ENCODE assay signal across 12 cellular contexts in the genomic region with DNA sequence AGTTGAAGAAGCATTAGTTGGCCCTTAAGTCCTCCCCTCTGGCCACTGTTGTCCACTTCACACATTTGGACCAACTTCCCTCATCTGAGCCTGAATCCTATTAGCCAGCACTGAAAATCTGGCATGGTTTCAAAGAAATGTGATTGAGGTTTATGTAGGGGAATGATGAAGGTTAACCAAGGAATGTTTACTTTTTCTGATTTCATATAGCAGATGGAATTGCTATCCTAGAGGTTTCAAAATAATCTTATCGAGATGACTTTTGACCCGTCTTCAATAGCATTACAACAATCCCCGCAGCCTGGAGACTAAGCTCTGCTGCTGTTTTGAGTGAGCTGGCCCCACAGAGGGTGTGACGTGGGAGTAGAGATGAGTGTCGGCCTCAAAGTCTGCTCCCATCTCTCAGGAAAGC. TPM values are rescaled to one million over a fixed set of nuclear protein-coding genes. Genes with fewer than 3 reads are reported as not detected.
DNase-seq lines count a peak whose midpoint lies in the region; ATAC-seq and TF ChIP-seq lines count a peak whose summit lies in the region.
"Had no signal": no experiment of that assay in that cellular context is flagged by ENCODE, and none has a peak within 500 bp of the region (broad histone marks: within the 10 kb centered on the region; RNA-seq: fewer than 3 reads in every experiment).

No MANE protein-coding gene starts in this region.

- 49% methylated on average over 5 of the region's 5 CpGs for WGBS in esophagus muscularis mucosa

- H3K4me1 ChIP-seq in Peyer's patch (peaks cover 0 to 66% (median 4%) of the 10 kb centered on the region in 4 donors), esophagus muscularis mucosa (peaks cover 37 to 99% (median 98%) of the 10 kb centered on the region in 4 donors)

- H3K9me3 ChIP-seq in Peyer's patch (no peaks in the 10 kb centered on the region), esophagus muscularis mucosa (no peaks in the 10 kb centered on the region)

- TF ChIP-seq CTCF in C4-2B (conservative IDR thresholded peaks at IDR 0.05) (no peak), Peyer's patch (IDR thresholded peaks at IDR 0.05) (no peak), esophagus muscularis mucosa (IDR thresholded peaks at IDR 0.05) (no peak), CD14-positive monocyte (IDR thresholded peaks at IDR 0.05) (no peak)

- H3K27me3 Mint-ChIP-seq in CD14-positive monocyte (ENCODE audit: low read depth in 3 of 3), result peaks cover 0 to 3% (median 0%) of the 10 kb centered on the region in 3 donors
- H3K27me3 Mint-ChIP-seq: stimulated activated naive B cell treated with anti-CD40 and anti-IgM and Interleukin-4, amounts not matched to agents 10 μg/mL and 1 μg/mL and 100 μg/mL, for 72 hours had no signal

- no peak overlapping the region for H3K4me3 Mint-ChIP-seq in CD14-positive monocyte
- H3K4me3 Mint-ChIP-seq: CD4-positive, CD25-positive, alpha-beta regulatory T cell; stimulated activated naive B cell treated with anti-CD40 and anti-IgM and Interleukin-4, amounts not matched to agents 10 μg/mL and 1 μg/mL and 100 μg/mL, for 72 hours had no signal

- H3K36me3 ChIP-seq in Peyer's patch (no peaks in the 10 kb centered on the region), esophagus muscularis mucosa (no peaks in the 10 kb centered on the region)

- no peaks in the 10 kb centered on the region for H3K27me3 ChIP-seq in Peyer's patch
- no peaks in the 10 kb centered on the region for H3K27me3 ChIP-seq in esophagus muscularis mucosa

- no peaks in the 10 kb centered on the region for H3K36me3 Mint-ChIP-seq in CD14-positive monocyte
- H3K36me3 Mint-ChIP-seq: CD4-positive, CD25-positive, alpha-beta regulatory T cell; stimulated activated naive B cell treated with anti-CD40 and anti-IgM and Interleukin-4, amounts not matched to agents 10 μg/mL and 1 μg/mL and 100 μg/mL, for 72 hours had no signal

- H3K27ac Mint-ChIP-seq in CD14-positive monocyte, result no peak overlapping the region
- H3K27ac Mint-ChIP-seq: CD4-positive, CD25-positive, alpha-beta regulatory T cell; stimulated activated naive B cell treated with anti-CD40 and anti-IgM and Interleukin-4, amounts not matched to agents 10 μg/mL and 1 μg/mL and 100 μg/mL, for 72 hours had no signal

- peak in 1 of 3 donors; percentile 74 for DNase-seq in Peyer's patch
- no peak for DNase-seq in esophagus muscularis mucosa (ENCODE audit: extremely low spot score)
- peak; percentile 52 for DNase-seq in mucosa of gallbladder (ENCODE audit: low spot score)
- DNase-seq in activated T-cell treated with anti-CD3 and anti-CD28 coated beads, Interleukin-2, amount 50 U/mL, for 48 hours, result no peak
- DNase-seq in CD14-positive monocyte (ENCODE audit: low spot score), result no peak
- no peak for DNase-seq in COR-L47 (lab: John Stamatoyannopoulos, UW)
- no peak for DNase-seq in stimulated activated naive CD8-positive, alpha-beta T cell treated with anti-CD3 and anti-CD28 coated beads, Interleukin-15, Interleukin-2, amounts not matched to agents 100 U/mL and 50 U/mL, for 24 hours
- DNase-seq: CD4-positive, CD25-positive, alpha-beta regulatory T cell; cerebellar nuclear complex; stimulated activated naive B cell treated with anti-CD40 and anti-IgM and Interleukin-4, amounts not matched to agents 10 μg/mL and 1 μg/mL and 100 μg/mL, for 72 hours had no signal

- H3K4me3 ChIP-seq in Peyer's patch (no peak overlapping the region), esophagus muscularis mucosa (no peak overlapping the region)
- H3K4me3 ChIP-seq: skin epidermis had no signal

- no peak for ATAC-seq in stimulated activated naive CD8-positive, alpha-beta T cell treated with anti-CD3 and anti-CD28 coated beads, Interleukin-15, Interleukin-2, amounts not matched to agents 100 U/mL and 50 U/mL, for 24 hours
- ATAC-seq: stimulated activated naive B cell treated with anti-CD40 and anti-IgM and Interleukin-4, amounts not matched to agents 10 μg/mL and 1 μg/mL and 100 μg/mL, for 72 hours had no signal

- intact Hi-C loops in esophagus muscularis mucosa (cut with DNase I), result no loop called here
- intact Hi-C loops in CD14-positive monocyte (cut with micrococcal nuclease), result no loop called here

- TF ChIP-seq POLR2A in Peyer's patch (IDR thresholded peaks at IDR 0.05), result no peak
- TF ChIP-seq POLR2A in esophagus muscularis mucosa (IDR thresholded peaks at IDR 0.05; ENCODE audit: low read depth), result no peak

- H3K4me1 Mint-ChIP-seq in CD14-positive monocyte, result no peaks in the 10 kb centered on the region
- H3K4me1 Mint-ChIP-seq: CD4-positive, CD25-positive, alpha-beta regulatory T cell; stimulated activated naive B cell treated with anti-CD40 and anti-IgM and Interleukin-4, amounts not matched to agents 10 μg/mL and 1 μg/mL and 100 μg/mL, for 72 hours had no signal

- no peaks in the 10 kb centered on the region for H3K9me3 Mint-ChIP-seq in CD14-positive monocyte
- H3K9me3 Mint-ChIP-seq: stimulated activated naive B cell treated with anti-CD40 and anti-IgM and Interleukin-4, amounts not matched to agents 10 μg/mL and 1 μg/mL and 100 μg/mL, for 72 hours had no signal

- H3K27ac ChIP-seq in C4-2B, result peak overlapping the region; percentile 47; the same call in 1 of the 2 replicates
- peak overlapping the region in 3 of 4 donors; percentile 30 to 69 (median 67) for H3K27ac ChIP-seq in Peyer's patch
- H3K27ac ChIP-seq in esophagus muscularis mucosa (replicated peaks in 1 of 4), result peak overlapping the region; percentile 85 to 90 (median 87)

- TF ChIP-seq EP300 in esophagus muscularis mucosa (IDR thresholded peaks at IDR 0.05), result no peak

RNA-seq across cellular contexts. Expression of a gene that starts 51.9 kb away (rescaled TPM):
- total RNA-seq in Peyer's patch (1 to 10 TPM in 3 of 4 donors, under 1 TPM in 1; 0.76 to 6.6 (median 2.4) TPM), esophagus muscularis mucosa (10 to 100 TPM; 10.8 to 23.5 (median 14.3) TPM), mucosa of gallbladder (5.0 TPM)
- not detected for polyA plus RNA-seq in CD14-positive monocyte
- total RNA-seq: CD4-positive, CD25-positive, alpha-beta regulatory T cell had no signal
- polyA plus RNA-seq: CD4-positive, CD25-positive, alpha-beta regulatory T cell had no signal
